16 cellular contexts compared by ENCODE assay signal in the genomic region with DNA sequence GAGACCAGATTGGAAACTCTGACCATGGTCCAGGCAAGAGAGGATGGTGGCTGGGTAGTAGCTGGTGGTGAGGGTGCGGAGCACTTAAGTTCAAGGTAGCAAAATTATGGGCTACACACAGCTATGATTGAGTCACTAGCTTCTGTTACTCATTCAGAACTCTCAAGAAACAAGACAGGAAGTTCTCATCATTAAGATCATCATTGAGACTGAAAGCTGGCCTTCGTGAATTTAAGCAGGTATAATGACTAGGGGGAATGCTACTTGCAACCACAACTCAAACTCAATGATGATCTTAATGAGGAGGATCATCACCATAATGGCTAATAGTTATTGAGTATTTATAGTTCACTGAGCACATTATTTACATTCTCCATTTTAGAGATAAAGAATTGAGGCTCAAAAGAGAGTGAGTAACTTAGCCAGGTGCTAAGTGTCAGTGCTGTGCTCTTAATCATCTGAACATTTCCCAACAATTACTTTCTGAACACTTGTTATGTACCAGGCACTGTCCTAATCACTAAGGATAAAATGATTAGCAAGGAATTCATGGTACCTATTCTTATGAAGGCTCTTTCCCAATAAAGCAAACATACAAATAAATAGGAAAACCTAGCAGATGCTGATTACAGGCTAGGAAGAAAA.
DNase-seq lines count a peak whose midpoint lies in the region; ATAC-seq lines count a peak whose summit lies in the region.
"Had no signal": no experiment of that assay in that cellular context is flagged by ENCODE, and none has a peak within 500 bp of the region (broad histone marks: within the 10 kb centered on the region; RNA-seq: fewer than 3 reads in every experiment).

No MANE protein-coding gene starts in this region.

- ATAC-seq in HG03108 (IDR thresholded peaks at IDR 0.05; ENCODE audit: unreplicated experiment) (peak; percentile 64), GM21367 (IDR thresholded peaks at IDR 0.05; ENCODE audit: unreplicated experiment) (no peak)
- peak; percentile 77 for ATAC-seq in activated naive CD8-positive, alpha-beta T cell treated with anti-CD3 and anti-CD28 coated beads, Interleukin-2, amount 50 U/mL, for 24 hours
- peak; percentile 99 for ATAC-seq in stimulated activated effector memory CD8-positive, alpha-beta T cell treated with anti-CD3 and anti-CD28 coated beads, Interleukin-12 subunit alpha, Interleukin-12 subunit beta, amount 100 ng/mL, for 72 hours
- no peak for ATAC-seq in naive thymus-derived CD4-positive, alpha-beta T cell

- H3K27ac ChIP-seq in naive thymus-derived CD4-positive, alpha-beta T cell (ENCODE audit: low read depth, low read length), result no peak overlapping the region
- H3K27ac ChIP-seq: esophagus squamous epithelium, hepatocyte, left lung, prostate gland, suprapubic skin, WERI-Rb-1 had no signal

- no peaks in the 10 kb centered on the region for H3K4me1 ChIP-seq in naive thymus-derived CD4-positive, alpha-beta T cell (ENCODE audit: control insufficient read depth in 2 of 2, insufficient read depth in 2 of 2, low read length in 2 of 2)
- H3K4me1 ChIP-seq: left lung, prostate gland had no signal

- no peaks in the 10 kb centered on the region for H3K36me3 Mint-ChIP-seq in activated T-cell treated with anti-CD3 and anti-CD28 coated beads, Interleukin-2, amount 50 U/mL, for 24 hours (ENCODE audit: low read depth)
- H3K36me3 Mint-ChIP-seq in activated naive CD8-positive, alpha-beta T cell treated with anti-CD3 and anti-CD28 coated beads, Interleukin-2, amount 50 U/mL, for 24 hours (ENCODE audit: low read depth), result no peaks in the 10 kb centered on the region
- H3K36me3 Mint-ChIP-seq in stimulated activated effector memory CD8-positive, alpha-beta T cell treated with anti-CD3 and anti-CD28 coated beads, Interleukin-12 subunit alpha, Interleukin-12 subunit beta, amount 100 ng/mL, for 72 hours, result no peaks in the 10 kb centered on the region
- peaks cover 0 to 19% (median 0%) of the 10 kb centered on the region in 5 donors for H3K36me3 Mint-ChIP-seq in naive thymus-derived CD4-positive, alpha-beta T cell
- H3K36me3 Mint-ChIP-seq: CD8-positive, alpha-beta T cell had no signal

- POLR2A ChIA-PET in naive thymus-derived CD4-positive, alpha-beta T cell (lab: Charles Lee), result interaction anchor here (0.6 to 0.8 kb wide), 3 partner anchors 38 to 260 kb away, joined by 3 read pairs; no protein-coding TSS in a partner anchor

- no peak for DNase-seq in activated T-cell treated with anti-CD3 and anti-CD28 coated beads, Interleukin-2, amount 50 U/mL, for 24 hours
- no peak for DNase-seq in activated T-cell treated with anti-CD3 and anti-CD28 coated beads, Interleukin-2, amount 50 U/mL, for 1 hour
- DNase-seq in activated naive CD8-positive, alpha-beta T cell treated with anti-CD3 and anti-CD28 coated beads, Interleukin-2, amount 50 U/mL, for 24 hours, result no peak
- DNase-seq in stimulated activated effector memory CD8-positive, alpha-beta T cell treated with anti-CD3 and anti-CD28 coated beads, Interleukin-12 subunit alpha, Interleukin-12 subunit beta, amount 100 ng/mL, for 72 hours (ENCODE audit: low spot score in 2 of 2), result no peak
- DNase-seq in posterior cingulate gyrus, result no peak
- no peak for DNase-seq in naive thymus-derived CD4-positive, alpha-beta T cell
- DNase-seq: esophagus squamous epithelium, left lung, NCI-H2081 treated with DMSO at 0.1 percent for 48 hours had no signal

- H3K36me3 ChIP-seq in naive thymus-derived CD4-positive, alpha-beta T cell (ENCODE audit: control insufficient read depth in 2 of 3, insufficient read depth in 3 of 3, low read length in 3 of 3), result no peaks in the 10 kb centered on the region
- H3K36me3 ChIP-seq: esophagus squamous epithelium, left lung, prostate gland, suprapubic skin, WERI-Rb-1 had no signal

- no peak overlapping the region for H3K4me3 ChIP-seq in naive thymus-derived CD4-positive, alpha-beta T cell (ENCODE audit: low read length)
- H3K4me3 ChIP-seq: esophagus squamous epithelium, hepatocyte, left lung, prostate gland, suprapubic skin had no signal

- no peaks in the 10 kb centered on the region for H3K9me3 Mint-ChIP-seq in activated T-cell treated with anti-CD3 and anti-CD28 coated beads, Interleukin-2, amount 50 U/mL, for 24 hours
- no peaks in the 10 kb centered on the region for H3K9me3 Mint-ChIP-seq in activated naive CD8-positive, alpha-beta T cell treated with anti-CD3 and anti-CD28 coated beads, Interleukin-2, amount 50 U/mL, for 24 hours
- H3K9me3 Mint-ChIP-seq in stimulated activated effector memory CD8-positive, alpha-beta T cell treated with anti-CD3 and anti-CD28 coated beads, Interleukin-12 subunit alpha, Interleukin-12 subunit beta, amount 100 ng/mL, for 72 hours, result no peaks in the 10 kb centered on the region
- peaks cover 0 to 6% (median 0%) of the 10 kb centered on the region in 11 donors for H3K9me3 Mint-ChIP-seq in naive thymus-derived CD4-positive, alpha-beta T cell
- H3K9me3 Mint-ChIP-seq: CD8-positive, alpha-beta T cell had no signal

- no peak overlapping the region for H3K4me3 Mint-ChIP-seq in activated T-cell treated with anti-CD3 and anti-CD28 coated beads, Interleukin-2, amount 50 U/mL, for 24 hours
- no peak overlapping the region for H3K4me3 Mint-ChIP-seq in activated naive CD8-positive, alpha-beta T cell treated with anti-CD3 and anti-CD28 coated beads, Interleukin-2, amount 50 U/mL, for 24 hours
- H3K4me3 Mint-ChIP-seq in stimulated activated effector memory CD8-positive, alpha-beta T cell treated with anti-CD3 and anti-CD28 coated beads, Interleukin-12 subunit alpha, Interleukin-12 subunit beta, amount 100 ng/mL, for 72 hours, result peak overlapping the region; percentile 1
- no peak overlapping the region for H3K4me3 Mint-ChIP-seq in naive thymus-derived CD4-positive, alpha-beta T cell
- H3K4me3 Mint-ChIP-seq: CD8-positive, alpha-beta T cell had no signal

- H3K27me3 ChIP-seq in naive thymus-derived CD4-positive, alpha-beta T cell (ENCODE audit: control insufficient read depth in 2 of 2, insufficient read depth in 2 of 2, low read length in 2 of 2), result no peaks in the 10 kb centered on the region
- H3K27me3 ChIP-seq: esophagus squamous epithelium, hepatocyte, left lung, suprapubic skin had no signal

- no peaks in the 10 kb centered on the region for H3K27me3 Mint-ChIP-seq in activated T-cell treated with anti-CD3 and anti-CD28 coated beads, Interleukin-2, amount 50 U/mL, for 24 hours
- H3K27me3 Mint-ChIP-seq in activated naive CD8-positive, alpha-beta T cell treated with anti-CD3 and anti-CD28 coated beads, Interleukin-2, amount 50 U/mL, for 24 hours, result no peaks in the 10 kb centered on the region
- H3K27me3 Mint-ChIP-seq in naive thymus-derived CD4-positive, alpha-beta T cell, result peaks cover 0 to 2% (median 0%) of the 10 kb centered on the region in 5 donors

- CTCF ChIA-PET in naive thymus-derived CD4-positive, alpha-beta T cell (lab: Charles Lee), result interaction anchor here (0.6 to 1.7 kb wide), 5 partner anchors 44 to 297 kb away, joined by 3 to 6 read pairs (median 4); no protein-coding TSS in a partner anchor

- peak overlapping the region; percentile 42 for H3K27ac Mint-ChIP-seq in activated T-cell treated with anti-CD3 and anti-CD28 coated beads, Interleukin-2, amount 50 U/mL, for 24 hours
- peak overlapping the region; percentile 18 for H3K27ac Mint-ChIP-seq in activated naive CD8-positive, alpha-beta T cell treated with anti-CD3 and anti-CD28 coated beads, Interleukin-2, amount 50 U/mL, for 24 hours
- H3K27ac Mint-ChIP-seq in stimulated activated effector memory CD8-positive, alpha-beta T cell treated with anti-CD3 and anti-CD28 coated beads, Interleukin-12 subunit alpha, Interleukin-12 subunit beta, amount 100 ng/mL, for 72 hours, result peak overlapping the region; percentile 21
- peak overlapping the region in 1 of 9 donors; percentile 28 for H3K27ac Mint-ChIP-seq in naive thymus-derived CD4-positive, alpha-beta T cell
- H3K27ac Mint-ChIP-seq: CD8-positive, alpha-beta T cell had no signal

- intact Hi-C loops in posterior cingulate gyrus (cut with DNase I), result no loop called here
- intact Hi-C loops in naive thymus-derived CD4-positive, alpha-beta T cell (cut with micrococcal nuclease), result no loop called here

- peaks cover 20% of the 10 kb centered on the region for H3K4me1 Mint-ChIP-seq in activated T-cell treated with anti-CD3 and anti-CD28 coated beads, Interleukin-2, amount 50 U/mL, for 24 hours (ENCODE audit: low read depth)
- peaks cover 17% of the 10 kb centered on the region for H3K4me1 Mint-ChIP-seq in activated naive CD8-positive, alpha-beta T cell treated with anti-CD3 and anti-CD28 coated beads, Interleukin-2, amount 50 U/mL, for 24 hours
- peaks cover 20% of the 10 kb centered on the region for H3K4me1 Mint-ChIP-seq in stimulated activated effector memory CD8-positive, alpha-beta T cell treated with anti-CD3 and anti-CD28 coated beads, Interleukin-12 subunit alpha, Interleukin-12 subunit beta, amount 100 ng/mL, for 72 hours
- H3K4me1 Mint-ChIP-seq in naive thymus-derived CD4-positive, alpha-beta T cell, result peaks cover 0 to 12% (median 0%) of the 10 kb centered on the region in 7 donors

- no peaks in the 10 kb centered on the region for H3K9me3 ChIP-seq in naive thymus-derived CD4-positive, alpha-beta T cell (ENCODE audit: control insufficient read depth in 2 of 3, low read length in 3 of 3)
- H3K9me3 ChIP-seq: esophagus squamous epithelium, left lung, prostate gland, suprapubic skin had no signal

Comparison
In these comparisons a context has a peak if more than half of its experiments do, and no peak if none do; other contexts are left out.
1. ATAC-seq: peak in HG03108 (single experiment), activated naive CD8-positive, alpha-beta T cell treated with anti-CD3 and anti-CD28 coated beads, Interleukin-2, amount 50 U/mL, for 24 hours (single experiment) and stimulated activated effector memory CD8-positive, alpha-beta T cell treated with anti-CD3 and anti-CD28 coated beads, Interleukin-12 subunit alpha, Interleukin-12 subunit beta, amount 100 ng/mL, for 72 hours (single experiment); none in GM21367 (single experiment) and naive thymus-derived CD4-positive, alpha-beta T cell (single experiment).